In the genomic region with DNA sequence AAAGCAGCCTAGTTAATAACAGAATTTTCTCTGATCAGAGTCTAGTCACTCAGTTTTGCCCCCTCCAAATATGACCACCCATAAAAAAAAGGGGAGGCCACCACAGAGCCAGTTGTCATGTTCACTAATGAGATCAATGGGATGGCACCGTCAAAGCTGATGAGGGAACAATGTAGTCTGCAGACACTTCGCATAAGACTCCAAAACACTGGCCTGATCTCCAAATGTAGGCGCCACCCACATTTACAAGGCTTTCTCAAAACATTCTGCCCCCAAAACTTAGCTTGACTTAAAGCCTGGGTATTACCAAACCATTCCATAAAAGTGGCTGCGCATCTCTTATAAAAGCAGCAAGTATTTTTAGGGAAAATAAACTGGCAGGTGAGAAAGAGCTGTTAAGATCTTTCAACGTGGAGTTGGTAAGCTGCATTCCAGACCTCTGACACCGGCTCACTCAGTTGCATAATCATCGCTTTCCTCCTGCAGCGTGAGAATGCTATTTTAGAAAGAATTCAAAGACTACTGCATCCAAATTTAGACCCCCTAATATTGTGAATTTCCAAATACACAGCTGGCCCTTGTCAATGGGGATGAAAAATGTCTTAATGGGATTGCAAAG, we compare ENCODE assay signal across 10 cellular contexts. TPM values are rescaled to one million over a fixed set of nuclear protein-coding genes. Genes with fewer than 3 reads are reported as not detected.
DNase-seq lines count a peak whose midpoint lies in the region; ATAC-seq and TF ChIP-seq lines count a peak whose summit lies in the region.
"Had no signal": no experiment of that assay in that cellular context is flagged by ENCODE, and none has a peak within 500 bp of the region (broad histone marks: within the 10 kb centered on the region; RNA-seq: fewer than 3 reads in every experiment).

No MANE protein-coding gene starts in this region.

- peaks cover 11% of the 10 kb centered on the region for H3K36me3 Mint-ChIP-seq in neural progenitor cell
- peaks cover 13% of the 10 kb centered on the region for H3K36me3 Mint-ChIP-seq in stimulated activated memory B cell treated with anti-CD40 and anti-IgM and Interleukin-4, amounts not matched to agents 10 μg/mL and 1 μg/mL and 100 μg/mL, for 72 hours

- peaks cover 22% of the 10 kb centered on the region for H3K4me1 Mint-ChIP-seq in neural progenitor cell
- H3K4me1 Mint-ChIP-seq in stimulated activated memory B cell treated with anti-CD40 and anti-IgM and Interleukin-4, amounts not matched to agents 10 μg/mL and 1 μg/mL and 100 μg/mL, for 72 hours, result peaks cover 54% of the 10 kb centered on the region

- DNase-seq in GM03348 (ENCODE audit: low spot score) (peak; percentile 74), NOMO-1 treated with DMSO at 0.1 percent for 48 hours (lab: John Stamatoyannopoulos, UW; ENCODE audit: unreplicated experiment) (peak; percentile 17), epithelial cell of esophagus (ENCODE audit: low read depth) (peak; percentile 81), neural progenitor cell (ENCODE audit: low spot score) (no peak), NCI-H345 (lab: John Stamatoyannopoulos, UW) (no peak)
- DNase-seq in activated CD8-positive, alpha-beta memory T cell treated with anti-CD3 and anti-CD28 coated beads, Interleukin-2, amount 50 U/mL, for 48 hours, result no peak
- DNase-seq: activated CD4-positive, alpha-beta T cell treated with anti-CD3 and anti-CD28 coated beads, Interleukin-2, amount 50 U/mL, for 48 hours; Peyer's patch had no signal

- H4K20me1 ChIP-seq in neural progenitor cell (ENCODE audit: low read depth), result no peaks in the 10 kb centered on the region

- no peaks in the 10 kb centered on the region for H3K79me2 ChIP-seq in neural progenitor cell (ENCODE audit: low read depth)

- no peaks in the 10 kb centered on the region for H3F3A ChIP-seq in neural progenitor cell (ENCODE audit: low read depth)

- H3K9ac ChIP-seq in neural progenitor cell, result no peak overlapping the region

- H3K27me3 Mint-ChIP-seq in neural progenitor cell (ENCODE audit: insufficient read depth, low read depth), result no peaks in the 10 kb centered on the region
- no peaks in the 10 kb centered on the region for H3K27me3 Mint-ChIP-seq in stimulated activated memory B cell treated with anti-CD40 and anti-IgM and Interleukin-4, amounts not matched to agents 10 μg/mL and 1 μg/mL and 100 μg/mL, for 72 hours

- no peaks in the 10 kb centered on the region for H3K27me3 ChIP-seq in neural progenitor cell
- H3K27me3 ChIP-seq: Peyer's patch had no signal

- H3K4me3 ChIP-seq in epithelial cell of esophagus (ENCODE audit: low read length) (no peak overlapping the region), neural progenitor cell (no peak overlapping the region)
- H3K4me3 ChIP-seq: Peyer's patch had no signal

- peaks cover under 1% of the 10 kb centered on the region for H3K4me1 ChIP-seq in neural progenitor cell
- H3K4me1 ChIP-seq: Peyer's patch had no signal

- H3K27ac ChIP-seq in neural progenitor cell, result no peak overlapping the region
- H3K27ac ChIP-seq: Peyer's patch had no signal

- ATAC-seq in stimulated activated memory B cell treated with anti-CD40 and anti-IgM and Interleukin-4, amounts not matched to agents 10 μg/mL and 1 μg/mL and 100 μg/mL, for 72 hours, result no peak
- ATAC-seq in HG03378 (IDR thresholded peaks at IDR 0.05; ENCODE audit: unreplicated experiment), result no peak

- peak overlapping the region; percentile 51 for H3K27ac Mint-ChIP-seq in neural progenitor cell
- H3K27ac Mint-ChIP-seq in stimulated activated memory B cell treated with anti-CD40 and anti-IgM and Interleukin-4, amounts not matched to agents 10 μg/mL and 1 μg/mL and 100 μg/mL, for 72 hours, result no peak overlapping the region

- H2AFZ ChIP-seq in neural progenitor cell (replicated peaks), result no peak overlapping the region

- no peak overlapping the region for H3K4me3 Mint-ChIP-seq in neural progenitor cell
- H3K4me3 Mint-ChIP-seq in stimulated activated memory B cell treated with anti-CD40 and anti-IgM and Interleukin-4, amounts not matched to agents 10 μg/mL and 1 μg/mL and 100 μg/mL, for 72 hours, result no peak overlapping the region

- TF ChIP-seq CTCF in epithelial cell of esophagus (IDR thresholded peaks at IDR 0.05; ENCODE audit: insufficient read depth, low read depth, low read length, missing control alignments) (no peak), neural progenitor cell (IDR thresholded peaks at IDR 0.05) (no peak)

- no peak overlapping the region for H3K4me2 ChIP-seq in neural progenitor cell

- H3K9me3 ChIP-seq in neural progenitor cell (ENCODE audit: low read depth), result no peaks in the 10 kb centered on the region
- H3K9me3 ChIP-seq: Peyer's patch had no signal

- peaks cover 2% of the 10 kb centered on the region for H3K9me3 Mint-ChIP-seq in neural progenitor cell
- H3K9me3 Mint-ChIP-seq in stimulated activated memory B cell treated with anti-CD40 and anti-IgM and Interleukin-4, amounts not matched to agents 10 μg/mL and 1 μg/mL and 100 μg/mL, for 72 hours, result peaks cover 2% of the 10 kb centered on the region

- H3K36me3 ChIP-seq in neural progenitor cell, result no peaks in the 10 kb centered on the region
- H3K36me3 ChIP-seq: Peyer's patch had no signal

RNA-seq across cellular contexts. Expression of a gene that starts 59.3 kb away (rescaled TPM):
- total RNA-seq in neural progenitor cell (ENCODE audit: low replicate concordance), result 52.8 and 54.9 TPM in 2 replicates

Comparison
In these comparisons a context has a peak if more than half of its experiments do, and no peak if none do; other contexts are left out.
1. DNase-seq: peak in GM03348 (single experiment), NOMO-1 treated with DMSO at 0.1 percent for 48 hours (single experiment) and epithelial cell of esophagus (single experiment); none in neural progenitor cell (single experiment), NCI-H345 (single experiment) and activated CD8-positive, alpha-beta memory T cell treated with anti-CD3 and anti-CD28 coated beads, Interleukin-2, amount 50 U/mL, for 48 hours (single experiment).